Comparison of ENCODE assay signal across 26 cellular contexts in the genomic region with DNA sequence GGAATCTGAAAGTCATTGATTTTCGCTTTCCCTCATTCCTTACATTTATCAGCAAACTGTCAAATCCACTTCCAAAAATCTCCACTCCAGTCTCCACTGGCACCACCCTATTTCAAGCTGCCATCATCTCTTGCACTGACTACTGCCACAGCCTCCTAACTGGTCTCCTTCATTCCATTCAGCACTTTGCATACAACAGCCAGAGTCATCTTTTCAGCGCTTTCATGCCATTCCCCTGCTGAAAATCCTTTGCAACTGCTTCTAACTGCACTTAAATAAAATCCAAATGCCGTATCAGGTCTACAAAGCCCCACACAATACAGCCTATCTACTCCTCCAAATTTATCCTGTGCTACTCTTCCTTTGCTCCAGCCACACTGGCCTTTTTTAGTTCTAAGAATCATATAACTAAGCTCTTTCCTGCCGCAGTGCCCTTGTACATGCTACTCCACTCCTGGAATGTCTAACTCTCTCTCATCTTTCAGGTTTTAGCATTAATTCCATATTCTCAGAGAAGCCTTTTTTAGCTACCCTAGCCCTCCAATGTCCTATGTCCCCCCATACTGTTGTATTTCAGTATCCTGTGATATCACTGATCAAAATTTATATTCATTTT.
"Had no signal": no experiment of that assay in that cellular context is flagged by ENCODE, and none has a peak within 500 bp of the region (broad histone marks: within the 10 kb centered on the region; RNA-seq: fewer than 3 reads in every experiment).

No MANE protein-coding gene starts in this region.

- H3K27me3 ChIP-seq: heart left ventricle, ovary, suprapubic skin had no signal

- H3K27me3 Mint-ChIP-seq: brain; stimulated activated naive CD8-positive, alpha-beta T cell treated with anti-CD3 and anti-CD28 coated beads, Interleukin-15, Interleukin-2, amounts not matched to agents 100 ng/mL and 50 ng/mL, for 24 hours; type B pancreatic cell had no signal

- H3K27ac Mint-ChIP-seq: activated CD4-positive, alpha-beta memory T cell treated with anti-CD3 and anti-CD28 coated beads, Interleukin-2, amount 10 ng/mL, durations not matched to agents 7 days and 5 days; activated CD4-positive, alpha-beta T cell treated with anti-CD3 and anti-CD28 coated beads, Interleukin-2, amount 10 ng/mL, durations not matched to agents 24 days and 14 days; activated naive CD4-positive, alpha-beta T cell treated with anti-CD3 and anti-CD28 coated beads, Interleukin-2, amount 10 ng/mL, durations not matched to agents 7 days and 5 days; activated T-cell treated with anti-CD3 and anti-CD28 coated beads, Interleukin-2, amount 50 U/mL, for 72 hours; naive B cell; stimulated activated naive CD8-positive, alpha-beta T cell treated with anti-CD3 and anti-CD28 coated beads, Interleukin-15, Interleukin-2, amounts not matched to agents 100 ng/mL and 50 ng/mL, for 24 hours; T-helper 17 cell; type B pancreatic cell had no signal

- FAIRE-seq: endothelial cell of umbilical vein, keratinocyte had no signal

- H3K4me3 ChIP-seq: heart left ventricle, ovary, SK-N-MC, suprapubic skin had no signal

- H3K36me3 ChIP-seq: heart left ventricle, ovary, suprapubic skin had no signal

- DNase-seq: activated CD4-positive, alpha-beta memory T cell treated with anti-CD3 and anti-CD28 coated beads, Interleukin-2, amount 10 ng/mL, durations not matched to agents 7 days and 5 days; activated CD4-positive, alpha-beta T cell treated with anti-CD3 and anti-CD28 coated beads, Interleukin-2, amount 10 ng/mL, durations not matched to agents 24 days and 14 days; activated effector memory CD4-positive, alpha-beta T cell treated with Interleukin-2 at 50 U/mL for 16 hours; activated naive CD4-positive, alpha-beta T cell treated with anti-CD3 and anti-CD28 coated beads, Interleukin-2, amount 10 ng/mL, durations not matched to agents 7 days and 5 days; activated T-cell treated with anti-CD3 and anti-CD28 coated beads, Interleukin-2, amount 50 U/mL, for 72 hours; amygdala; caudate nucleus; dermis blood vessel endothelial cell; effector CD8-positive, alpha-beta T cell; heart left ventricle; left colon; naive B cell; ovary; right cardiac atrium; stimulated activated CD4-positive, alpha-beta T cell treated with anti-CD3 and anti-CD28 coated beads, Interleukin-12 subunit alpha, Interleukin-12 subunit beta, amount 100 ng/mL, for 4 hours; stimulated activated CD4-positive, alpha-beta T cell treated with anti-CD3 and anti-CD28 coated beads, Interleukin-4, amount 100 ng/mL, for 4 hours; SW 1271; T-helper 17 cell had no signal

- H3K9me3 ChIP-seq: heart left ventricle, ovary, suprapubic skin had no signal

- H3K9me3 Mint-ChIP-seq: activated CD4-positive, alpha-beta memory T cell treated with anti-CD3 and anti-CD28 coated beads, Interleukin-2, amount 10 ng/mL, durations not matched to agents 7 days and 5 days; activated CD4-positive, alpha-beta T cell treated with anti-CD3 and anti-CD28 coated beads, Interleukin-2, amount 10 ng/mL, durations not matched to agents 24 days and 14 days; activated naive CD4-positive, alpha-beta T cell treated with anti-CD3 and anti-CD28 coated beads, Interleukin-2, amount 10 ng/mL, durations not matched to agents 7 days and 5 days; activated T-cell treated with anti-CD3 and anti-CD28 coated beads, Interleukin-2, amount 50 U/mL, for 72 hours; brain; naive B cell; stimulated activated naive CD8-positive, alpha-beta T cell treated with anti-CD3 and anti-CD28 coated beads, Interleukin-15, Interleukin-2, amounts not matched to agents 100 ng/mL and 50 ng/mL, for 24 hours; type B pancreatic cell had no signal

- H3K4me3 Mint-ChIP-seq: activated CD4-positive, alpha-beta memory T cell treated with anti-CD3 and anti-CD28 coated beads, Interleukin-2, amount 10 ng/mL, durations not matched to agents 7 days and 5 days; activated CD4-positive, alpha-beta T cell treated with anti-CD3 and anti-CD28 coated beads, Interleukin-2, amount 10 ng/mL, durations not matched to agents 24 days and 14 days; activated naive CD4-positive, alpha-beta T cell treated with anti-CD3 and anti-CD28 coated beads, Interleukin-2, amount 10 ng/mL, durations not matched to agents 7 days and 5 days; activated T-cell treated with anti-CD3 and anti-CD28 coated beads, Interleukin-2, amount 50 U/mL, for 72 hours; brain; naive B cell; stimulated activated naive CD8-positive, alpha-beta T cell treated with anti-CD3 and anti-CD28 coated beads, Interleukin-15, Interleukin-2, amounts not matched to agents 100 ng/mL and 50 ng/mL, for 24 hours; T-helper 17 cell; type B pancreatic cell had no signal

- H3K4me1 Mint-ChIP-seq: activated naive CD4-positive, alpha-beta T cell treated with anti-CD3 and anti-CD28 coated beads, Interleukin-2, amount 10 ng/mL, durations not matched to agents 7 days and 5 days; T-helper 17 cell had no signal

- H3K27ac ChIP-seq: SK-N-MC, suprapubic skin had no signal

- ATAC-seq: activated T-cell treated with anti-CD3 and anti-CD28 coated beads, Interleukin-2, amount 50 U/mL, for 72 hours; esophagus mucosa; heart left ventricle; left colon; right cardiac atrium; T-helper 17 cell had no signal

- H3K36me3 Mint-ChIP-seq: activated naive CD4-positive, alpha-beta T cell treated with anti-CD3 and anti-CD28 coated beads, Interleukin-2, amount 10 ng/mL, durations not matched to agents 7 days and 5 days; naive B cell had no signal
